26 cellular contexts compared by ENCODE assay signal in the genomic region with DNA sequence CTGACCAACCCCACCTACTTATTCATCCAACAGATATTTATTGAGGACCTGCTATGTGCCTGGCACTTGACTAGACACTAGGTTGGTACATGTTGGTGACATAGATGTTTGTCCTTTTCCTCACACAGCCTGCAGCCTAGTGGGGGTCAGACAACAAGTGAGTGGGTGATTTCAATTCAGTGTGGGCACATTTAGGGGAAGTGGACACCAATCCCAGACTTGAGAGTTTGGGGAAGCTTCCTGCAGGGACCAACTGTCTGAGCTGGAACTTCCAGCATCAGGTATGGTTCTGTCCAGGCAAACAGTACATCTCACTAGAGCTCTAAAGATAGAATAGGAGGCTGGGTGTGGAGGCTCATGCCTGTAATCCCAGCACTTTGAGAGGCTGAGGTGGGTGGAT. TPM values are rescaled to one million over a fixed set of nuclear protein-coding genes. Genes with fewer than 3 reads are reported as not detected.
"Had no signal": no experiment of that assay in that cellular context is flagged by ENCODE, and none has a peak within 500 bp of the region (broad histone marks: within the 10 kb centered on the region; RNA-seq: fewer than 3 reads in every experiment).

No MANE protein-coding gene starts in this region.

- H3K36me3 Mint-ChIP-seq: activated naive CD4-positive, alpha-beta T cell treated with anti-CD3 and anti-CD28 coated beads, Interleukin-2, amount 10 ng/mL, durations not matched to agents 7 days and 5 days had no signal

- H3K27me3 ChIP-seq: adrenal gland, breast epithelium, ovary, suprapubic skin, vagina had no signal

- H3K9me3 Mint-ChIP-seq: activated naive CD4-positive, alpha-beta T cell treated with anti-CD3 and anti-CD28 coated beads, Interleukin-2, amount 10 ng/mL, durations not matched to agents 7 days and 5 days had no signal

- H3K27ac ChIP-seq: adrenal gland, left ventricle myocardium inferior, ovary, psoas muscle, suprapubic skin had no signal

- H3K9me3 ChIP-seq: adrenal gland, breast epithelium, left ventricle myocardium inferior, ovary, psoas muscle, suprapubic skin, vagina had no signal

- H3K4me3 ChIP-seq: adrenal gland, breast epithelium, left ventricle myocardium inferior, ovary, psoas muscle, suprapubic skin, vagina had no signal

- ATAC-seq: activated CD4-positive, CD25-positive, alpha-beta regulatory T cell treated with anti-CD3 and anti-CD28 coated beads, Interleukin-2, amount 50 U/mL, for 24 hours; psoas muscle; right cardiac atrium; stimulated activated naive CD8-positive, alpha-beta T cell treated with anti-CD3 and anti-CD28 coated beads, Interleukin-15, Interleukin-2, amounts not matched to agents 100 U/mL and 50 U/mL, for 24 hours had no signal

- DNase-seq: activated CD4-positive, alpha-beta T cell treated with anti-CD3 and anti-CD28 coated beads, Interleukin-2, amount 50 U/mL, for 4 hours; activated naive CD4-positive, alpha-beta T cell treated with anti-CD3 and anti-CD28 coated beads, Interleukin-2, amount 10 ng/mL, durations not matched to agents 7 days and 5 days; activated T-cell treated with anti-CD3 and anti-CD28 coated beads, Interleukin-2, amount 50 U/mL, for 1 hour; adrenal gland; cerebellar nuclear complex; cortex of kidney; head of caudate nucleus; left ventricle myocardium inferior; psoas muscle; stimulated activated CD4-positive, alpha-beta T cell treated with anti-CD3 and anti-CD28 coated beads, Interleukin-2, amount 100 ng/mL, for 24 hours; stimulated activated naive CD8-positive, alpha-beta T cell treated with anti-CD3 and anti-CD28 coated beads, Interleukin-15, Interleukin-2, amounts not matched to agents 100 U/mL and 50 U/mL, for 24 hours; T-helper 1 cell; T1000; trophoblast cell had no signal

- H3K36me3 ChIP-seq: adrenal gland, breast epithelium, left ventricle myocardium inferior, ovary, suprapubic skin, vagina had no signal

RNA-seq across cellular contexts. Expression of gene UPK2, which starts 24.5 kb away (rescaled TPM):
- total RNA-seq: adrenal gland, astrocyte, breast epithelium, frontal cortex, left ventricle myocardium inferior, mononuclear cell, ovary, psoas muscle, right cardiac atrium, skeletal muscle tissue, suprapubic skin, vagina had no signal
- polyA plus RNA-seq: right cardiac atrium had no signal

RNA-seq across cellular contexts. Expression of gene FOXR1, which starts 40.0 kb away (rescaled TPM):
- total RNA-seq: adrenal gland, astrocyte, breast epithelium, frontal cortex, kidney epithelial cell, left ventricle myocardium inferior, mononuclear cell, ovary, psoas muscle, right cardiac atrium, skeletal muscle tissue, suprapubic skin, vagina had no signal
- polyA plus RNA-seq: adrenal gland, esophagus, psoas muscle, right cardiac atrium had no signal

RNA-seq across cellular contexts. Expression of gene CXCR5, which starts 47.9 kb away (rescaled TPM):
- total RNA-seq: breast epithelium, frontal cortex, left ventricle myocardium inferior, right cardiac atrium, skeletal muscle tissue, suprapubic skin, vagina had no signal
